1 cellular context compared by ENCODE assay signal in genomic region chr1:57218487-57219079, GRCh38.
TF ChIP-seq lines count a peak whose summit lies in the region.

No MANE protein-coding gene starts in this region.

TF ChIP-seq in K562, 482 proteins besides CTCF, POLR2A, EP300 and RAD21 (continued from another document):
- TF ChIP-seq ELK3 (CRISPR knock-in tag; IDR thresholded peaks at IDR 0.05) (no peak), THAP7 (CRISPR knock-in tag; IDR thresholded peaks at IDR 0.05) (no peak), MEF2A (IDR thresholded peaks at IDR 0.05; ENCODE audit: control insufficient read depth, low read depth, low read length) (no peak; the same call in 1 of the 2 replicates), EGR1 (conservative IDR thresholded peaks at IDR 0.05) (peak; percentile 82), ELF1 (tag; IDR thresholded peaks at IDR 0.05) (no peak), ZBTB2 (IDR thresholded peaks at IDR 0.05) (peak; percentile 20; the same call in 1 of the 2 replicates), CXXC5 (CRISPR knock-in tag; IDR thresholded peaks at IDR 0.05) (peak; percentile 50; the same call in 1 of the 2 replicates), TBL1XR1 (IDR thresholded peaks at IDR 0.05; ENCODE audit: low read length in 2 of 2) (peak; percentile 79 to 91; a peak in 3 of 4 replicates), GTF2F1 (IDR thresholded peaks at IDR 0.05; ENCODE audit: low read depth, low read length) (no peak), USF2 (CRISPR knock-in tag; IDR thresholded peaks at IDR 0.05) (no peak), ZNF316 (IDR thresholded peaks at IDR 0.05) (peak; percentile 26; the same call in 1 of the 2 replicates), BHLHE40 (IDR thresholded peaks at IDR 0.05; ENCODE audit: low read length) (peak; percentile 15; the same call in 1 of the 2 replicates), ADNP (tag; IDR thresholded peaks at IDR 0.05) (peak; percentile 21; the same call in 1 of the 2 replicates)
